Comparison of ENCODE assay signal across 8 cellular contexts in the genomic region with DNA sequence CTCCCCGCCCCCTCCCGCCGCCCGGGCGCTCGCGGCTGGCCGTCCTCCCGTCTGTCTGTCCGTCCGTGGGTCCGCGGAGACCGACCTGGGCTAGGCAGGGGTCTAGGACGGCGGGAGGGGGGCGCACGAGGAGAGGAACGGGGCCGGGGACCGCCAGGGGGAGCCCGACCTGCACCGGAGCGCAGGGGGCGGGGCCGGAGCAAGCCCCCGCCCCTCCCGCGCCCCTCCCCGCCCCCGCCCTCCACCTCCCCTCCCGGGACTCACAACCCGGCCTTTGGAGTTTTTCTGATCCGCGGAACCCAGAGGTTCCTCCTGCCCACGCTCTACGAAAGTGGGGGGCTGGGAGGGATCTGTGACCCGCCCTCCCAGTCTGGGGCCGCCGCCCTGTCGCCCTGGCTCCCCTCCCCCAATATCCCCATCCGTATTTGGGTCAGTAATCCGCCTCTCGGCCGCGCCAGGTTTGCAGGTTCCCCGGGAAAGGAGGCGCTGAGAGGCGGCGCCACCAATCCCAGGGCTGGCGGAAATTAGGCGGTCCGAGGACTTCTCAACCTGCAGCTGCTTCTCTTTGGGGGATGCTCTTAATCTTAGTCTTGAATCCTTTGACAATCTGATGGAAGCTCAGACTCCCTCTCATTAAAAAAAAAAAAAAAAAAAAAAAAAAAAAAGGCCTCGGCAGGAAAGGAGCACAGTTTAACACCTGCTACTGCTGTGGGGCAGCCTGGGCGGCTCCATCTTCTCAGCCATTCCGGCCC. TPM values are rescaled to one million over a fixed set of nuclear protein-coding genes. Genes with fewer than 3 reads are reported as not detected.
DNase-seq lines count a peak whose midpoint lies in the region; TF ChIP-seq lines count a peak whose summit lies in the region.

No MANE protein-coding gene starts in this region.

- no peaks in the 10 kb centered on the region for H3K9me2 ChIP-seq in SU-DHL-6 (replicated peaks; ENCODE audit: insufficient read depth, low read length)

- H2AFZ ChIP-seq in SU-DHL-6 (ENCODE audit: low read depth, low read length, severe bottlenecking): peak overlapping the region; percentile 99

- in situ Hi-C loops in HAP-1 (cut with MboI; ENCODE audit: low sequenced_read_pairs): loop anchor here (10.0 kb wide), 1 partner anchor 135 kb away; no protein-coding TSS in a partner anchor

- H3K4me3 ChIP-seq in HAP-1 (peak overlapping the region; percentile 52), SU-DHL-6 (ENCODE audit: insufficient read depth, low read length, poor library complexity, severe bottlenecking) (peak overlapping the region; percentile 81), right atrium auricular region (peak overlapping the region; percentile 54 to 57), rectal smooth muscle tissue (ENCODE audit: low read length) (peak overlapping the region; percentile 70), vagina (peak overlapping the region; percentile 45 to 57)

- no peaks in the 10 kb centered on the region for H4K20me1 ChIP-seq in SU-DHL-6 (ENCODE audit: low read depth, low read length)

- TF ChIP-seq CTCF in SU-DHL-6 (IDR thresholded peaks at IDR 0.05; ENCODE audit: insufficient read depth, low read length, poor library complexity, severe bottlenecking): peak; percentile 32
- peak; percentile 76 to 89 for TF ChIP-seq CTCF in right atrium auricular region (IDR thresholded peaks at IDR 0.05)
- TF ChIP-seq CTCF in vagina (IDR thresholded peaks at IDR 0.05): peak; percentile 13 to 82 (median 41)

- no peak for TF ChIP-seq POLR2A in vagina (IDR thresholded peaks at IDR 0.05)

- H3K27me3 ChIP-seq in HAP-1 (ENCODE audit: low read depth) (no peaks in the 10 kb centered on the region), SU-DHL-6 (ENCODE audit: low read length) (no peaks in the 10 kb centered on the region), right atrium auricular region (no peaks in the 10 kb centered on the region), rectal smooth muscle tissue (ENCODE audit: control insufficient read depth, insufficient read depth, low read length) (no peaks in the 10 kb centered on the region), vagina (no peaks in the 10 kb centered on the region)

- H3K4me2 ChIP-seq in SU-DHL-6 (ENCODE audit: low read depth, low read length, poor library complexity, severe bottlenecking): peak overlapping the region; percentile 81

- H3K9ac ChIP-seq in SU-DHL-6 (ENCODE audit: low read length) (peak overlapping the region; percentile 65), rectal smooth muscle tissue (ENCODE audit: low read length) (no peak overlapping the region)

- no peak overlapping the region for H3K27ac ChIP-seq in SU-DHL-6 (ENCODE audit: low read depth, low read length)
- H3K27ac ChIP-seq in right atrium auricular region: peak overlapping the region; percentile 77 to 83
- no peak overlapping the region for H3K27ac ChIP-seq in rectal smooth muscle tissue (ENCODE audit: low read depth, low read length)
- no peak overlapping the region for H3K27ac ChIP-seq in vagina

- 0 out of 2 replicates have a peak, but pooled peaks cover 3% of the 10 kb centered on the region for H3F3A ChIP-seq in SU-DHL-6 (ENCODE audit: insufficient read depth)

- H3K36me3 ChIP-seq in HAP-1 (replicated peaks) (peaks cover 3% of the 10 kb centered on the region), SU-DHL-6 (ENCODE audit: low read length) (no peaks in the 10 kb centered on the region), right atrium auricular region (no peaks in the 10 kb centered on the region), rectal smooth muscle tissue (ENCODE audit: control insufficient read depth, insufficient read depth, low read length) (no peaks in the 10 kb centered on the region), vagina (no peaks in the 10 kb centered on the region)

- H3K79me2 ChIP-seq in SU-DHL-6 (ENCODE audit: insufficient read depth, low read length): no peaks in the 10 kb centered on the region

- DNase-seq in DMS79 treated with DMSO at 0.1 percent for 48 hours (lab: John Stamatoyannopoulos, UW): peak; percentile 90
- peak; percentile 72 to 90 for DNase-seq in HAP-1 (ENCODE audit: low spot score in 2 of 2)
- peak; percentile 73 for DNase-seq in NAMALWA (ENCODE audit: low spot score)
- peak; percentile 60 for DNase-seq in activated naive CD8-positive, alpha-beta T cell treated with anti-CD3 and anti-CD28 coated beads, Interleukin-2, amount 50 U/mL, for 16 hours (ENCODE audit: low read depth, low spot score)
- DNase-seq in right atrium auricular region (ENCODE audit: low spot score): no peak
- no peak for DNase-seq in vagina (ENCODE audit: extremely low spot score in 2 of 2)

- H3K4me1 ChIP-seq in HAP-1 (peaks cover 6% of the 10 kb centered on the region), right atrium auricular region (peaks cover 0 to 32% of the 10 kb centered on the region in 2 donors), rectal smooth muscle tissue (ENCODE audit: control insufficient read depth, insufficient read depth, low read length) (no peaks in the 10 kb centered on the region), vagina (peaks cover 5% of the 10 kb centered on the region)

- H3K9me3 ChIP-seq in HAP-1 (no peaks in the 10 kb centered on the region), SU-DHL-6 (ENCODE audit: insufficient read depth, low read length) (no peaks in the 10 kb centered on the region), right atrium auricular region (no peaks in the 10 kb centered on the region), vagina (no peaks in the 10 kb centered on the region)

- intact Hi-C loops in vagina (cut with DNase I): no loop called here

RNA-seq across cellular contexts. Expression of a gene that starts 0.9 kb away (rescaled TPM):
- total RNA-seq in right atrium auricular region: 10 to 100 TPM; 18.7 to 19.5 TPM
- not detected for total RNA-seq in vagina

RNA-seq across cellular contexts. Expression of a gene that starts 37.8 kb away (rescaled TPM):
- total RNA-seq in right atrium auricular region: 1 to 10 TPM; 2.0 to 3.6 TPM
- 2.2 TPM for total RNA-seq in vagina

Comparison
In these comparisons a context has a peak if more than half of its experiments do, and no peak if none do; other contexts are left out.
1. DNase-seq: peak in DMS79 treated with DMSO at 0.1 percent for 48 hours (single experiment), HAP-1 (2 of 2), NAMALWA (single experiment) and activated naive CD8-positive, alpha-beta T cell treated with anti-CD3 and anti-CD28 coated beads, Interleukin-2, amount 50 U/mL, for 16 hours (single experiment); none in right atrium auricular region (single experiment) and vagina (0 of 2).
2. H3K27ac ChIP-seq: peak in right atrium auricular region (2 of 2); none in SU-DHL-6 (single experiment), rectal smooth muscle tissue (single experiment) and vagina (single experiment).
3. CTCF ChIP-seq: peak in every context shown above with its lines; median percentile 82 in right atrium auricular region; 41 in vagina; 32 in SU-DHL-6.
4. RNA of a gene that starts 0.9 kb away (total RNA-seq): 18.7 to 19.5 TPM in right atrium auricular region; not detected in vagina (single experiment); every median in the first group is over 10 times any median in the second.
5. Peak in every context shown above with its lines, with median percentiles within 50 percentile points of each other: H3K4me3 ChIP-seq.